Comparison of ENCODE assay signal across 13 cellular contexts in genomic region chr6:29617782-29618557, GRCh38. TPM values are rescaled to one million over a fixed set of nuclear protein-coding genes. Genes with fewer than 3 reads are reported as not detected.
DNase-seq lines count a peak whose midpoint lies in the region; ATAC-seq and TF ChIP-seq lines count a peak whose summit lies in the region.
"Had no signal": no experiment of that assay in that cellular context is flagged by ENCODE, and none has a peak within 500 bp of the region (broad histone marks: within the 10 kb centered on the region; RNA-seq: fewer than 3 reads in every experiment).

No MANE protein-coding gene starts in this region.

- peaks cover 4% of the 10 kb centered on the region for H3K27me3 Mint-ChIP-seq in glutamatergic neuron (ENCODE audit: unreplicated experiment)
- no peaks in the 10 kb centered on the region for H3K27me3 Mint-ChIP-seq in activated T-helper 17 cell treated with anti-CD3 and anti-CD28 coated beads, Interleukin-2, amount 50 U/mL, for 72 hours
- H3K27me3 Mint-ChIP-seq: CD4-positive, CD25-positive, alpha-beta regulatory T cell; dendritic cell treated with granulocyte-macrophage colony-stimulating factor and Interleukin-4, amounts not matched to agents 40 ng/mL and 50 ng/mL, for 4 days had no signal

- H3K36me3 ChIP-seq in SK-N-SH (replicated peaks in 1 of 2; ENCODE audit: control insufficient read depth in 1 of 2, insufficient read depth in 2 of 2, low read length in 1 of 2) = peaks cover 27 to 67% of the 10 kb centered on the region in 2 experiments

- no peak for TF ChIP-seq EP300 in SK-N-SH (IDR thresholded peaks at IDR 0.05; ENCODE audit: borderline replicate concordance in 1 of 2, low read depth in 1 of 2, low read length in 1 of 2)

- H4K20me1 ChIP-seq in SK-N-SH (ENCODE audit: insufficient read depth) = no peaks in the 10 kb centered on the region

- H3F3A ChIP-seq in SK-N-SH (replicated peaks; ENCODE audit: insufficient read depth) = no peaks in the 10 kb centered on the region

- peaks cover 26% of the 10 kb centered on the region for H3K36me3 Mint-ChIP-seq in glutamatergic neuron (ENCODE audit: unreplicated experiment)
- H3K36me3 Mint-ChIP-seq in activated T-helper 17 cell treated with anti-CD3 and anti-CD28 coated beads, Interleukin-2, amount 50 U/mL, for 72 hours (ENCODE audit: low read depth) = peaks cover 83% of the 10 kb centered on the region

- H2AFZ ChIP-seq in SK-N-SH (ENCODE audit: low read depth) = no peak overlapping the region

- H3K4me3 Mint-ChIP-seq in glutamatergic neuron (ENCODE audit: unreplicated experiment) = no peak overlapping the region
- no peak overlapping the region for H3K4me3 Mint-ChIP-seq in activated T-helper 17 cell treated with anti-CD3 and anti-CD28 coated beads, Interleukin-2, amount 50 U/mL, for 72 hours
- H3K4me3 Mint-ChIP-seq: activated naive CD8-positive, alpha-beta T cell treated with anti-CD3 and anti-CD28 coated beads, Interleukin-2, amount 10 ng/mL, durations not matched to agents 7 days and 5 days; CD4-positive, CD25-positive, alpha-beta regulatory T cell; dendritic cell treated with granulocyte-macrophage colony-stimulating factor and Interleukin-4, amounts not matched to agents 40 ng/mL and 50 ng/mL, for 4 days had no signal

- no peak overlapping the region for H3K9ac ChIP-seq in SK-N-SH

- H3K4me3 ChIP-seq in AG04449 (ENCODE audit: low read depth, low read length) (no peak overlapping the region), SK-N-SH (ENCODE audit: low read depth in 2 of 2, low read length in 1 of 2) (no peak overlapping the region)
- H3K4me3 ChIP-seq: gastroesophageal sphincter had no signal

- CTCF ChIA-PET in AG04449 (lab: Yijun Ruan, JAX) = interaction anchor here (0.6 to 0.9 kb wide), 2 partner anchors 12 to 29 kb away, joined by 3 read pairs; no protein-coding TSS in a partner anchor
- CTCF ChIA-PET in SK-N-SH (lab: Yijun Ruan, JAX) = interaction anchor here (0.7 to 2.0 kb wide), 3 partner anchors 10 to 806 kb away, joined by 3 to 12 read pairs (median 3); no protein-coding TSS in a partner anchor

- peak; percentile 49 for ATAC-seq in GM19372 (IDR thresholded peaks at IDR 0.05; ENCODE audit: low read depth, unreplicated experiment)
- no peak for ATAC-seq in activated T-helper 17 cell treated with anti-CD3 and anti-CD28 coated beads, Interleukin-2, amount 50 U/mL, for 72 hours (replicated peaks)
- ATAC-seq in HG03108 (IDR thresholded peaks at IDR 0.05; ENCODE audit: unreplicated experiment) = no peak
- ATAC-seq: gastroesophageal sphincter had no signal

- DNase-seq in AG04449 (ENCODE audit: low read depth, low spot score) (no peak), SK-N-SH (peak; percentile 34), glutamatergic neuron (no peak), C1 segment of cervical spinal cord (lab: John Stamatoyannopoulos, UW) (no peak), SW 1271 (lab: John Stamatoyannopoulos, UW) (no peak)
- DNase-seq: activated naive CD8-positive, alpha-beta T cell treated with anti-CD3 and anti-CD28 coated beads, Interleukin-2, amount 10 ng/mL, durations not matched to agents 7 days and 5 days; NCI-H1436 treated with DMSO at 0.1 percent for 48 hours had no signal

- H3K79me2 ChIP-seq in SK-N-SH (ENCODE audit: insufficient read depth) = no peaks in the 10 kb centered on the region

- H3K9me3 Mint-ChIP-seq in glutamatergic neuron (ENCODE audit: unreplicated experiment) = peaks cover 10% of the 10 kb centered on the region
- no peaks in the 10 kb centered on the region for H3K9me3 Mint-ChIP-seq in activated T-helper 17 cell treated with anti-CD3 and anti-CD28 coated beads, Interleukin-2, amount 50 U/mL, for 72 hours
- H3K9me3 Mint-ChIP-seq: activated naive CD8-positive, alpha-beta T cell treated with anti-CD3 and anti-CD28 coated beads, Interleukin-2, amount 10 ng/mL, durations not matched to agents 7 days and 5 days; CD4-positive, CD25-positive, alpha-beta regulatory T cell; dendritic cell treated with granulocyte-macrophage colony-stimulating factor and Interleukin-4, amounts not matched to agents 40 ng/mL and 50 ng/mL, for 4 days had no signal

- POLR2A ChIA-PET in AG04449 (lab: Yijun Ruan, JAX) = no interaction called here
- POLR2A ChIA-PET in SK-N-SH (lab: Yijun Ruan, JAX) = no interaction called here

- peak; percentile 7 for TF ChIP-seq CTCF in AG04449 (IDR thresholded peaks at IDR 0.05; ENCODE audit: insufficient read depth, low read length, missing control alignments)
- TF ChIP-seq CTCF in SK-N-SH (IDR thresholded peaks at IDR 0.05) = no peak
- peak; percentile 12 for TF ChIP-seq CTCF in glutamatergic neuron (IDR thresholded peaks at IDR 0.05; ENCODE audit: partially characterized antibody, unreplicated experiment)

- no peak overlapping the region for H3K27ac Mint-ChIP-seq in glutamatergic neuron (ENCODE audit: unreplicated experiment)
- no peak overlapping the region for H3K27ac Mint-ChIP-seq in activated T-helper 17 cell treated with anti-CD3 and anti-CD28 coated beads, Interleukin-2, amount 50 U/mL, for 72 hours
- H3K27ac Mint-ChIP-seq: activated naive CD8-positive, alpha-beta T cell treated with anti-CD3 and anti-CD28 coated beads, Interleukin-2, amount 10 ng/mL, durations not matched to agents 7 days and 5 days; CD4-positive, CD25-positive, alpha-beta regulatory T cell; dendritic cell treated with granulocyte-macrophage colony-stimulating factor and Interleukin-4, amounts not matched to agents 40 ng/mL and 50 ng/mL, for 4 days had no signal

- H3K27me3 ChIP-seq in SK-N-SH (ENCODE audit: insufficient read depth) = no peaks in the 10 kb centered on the region
- H3K27me3 ChIP-seq: gastroesophageal sphincter had no signal

- H3K4me1 ChIP-seq in SK-N-SH (ENCODE audit: control insufficient read depth in 1 of 2, insufficient read depth in 2 of 2, low read depth in 1 of 2, low read length in 1 of 2) = no peaks in the 10 kb centered on the region
- H3K4me1 ChIP-seq: gastroesophageal sphincter had no signal

- no peaks in the 10 kb centered on the region for H3K9me2 ChIP-seq in SK-N-SH

- H3K4me1 Mint-ChIP-seq in glutamatergic neuron (ENCODE audit: low read depth, unreplicated experiment) = peaks cover 6% of the 10 kb centered on the region
- H3K4me1 Mint-ChIP-seq in activated T-helper 17 cell treated with anti-CD3 and anti-CD28 coated beads, Interleukin-2, amount 50 U/mL, for 72 hours = no peaks in the 10 kb centered on the region
- H3K4me1 Mint-ChIP-seq: activated naive CD8-positive, alpha-beta T cell treated with anti-CD3 and anti-CD28 coated beads, Interleukin-2, amount 10 ng/mL, durations not matched to agents 7 days and 5 days; CD4-positive, CD25-positive, alpha-beta regulatory T cell had no signal

- H3K4me2 ChIP-seq in SK-N-SH = no peak overlapping the region

- no peak overlapping the region for H3K27ac ChIP-seq in SK-N-SH (ENCODE audit: low read depth in 2 of 2, low read length in 1 of 2)
- H3K27ac ChIP-seq: gastroesophageal sphincter had no signal

- WGBS in SK-N-SH (ENCODE audit: low lambda C conversion rate) = 93% methylated on average over 8 of the region's 8 CpGs

- no peaks in the 10 kb centered on the region for H3K9me3 ChIP-seq in SK-N-SH
- H3K9me3 ChIP-seq: gastroesophageal sphincter had no signal

- no peak for TF ChIP-seq RAD21 in SK-N-SH (IDR thresholded peaks at IDR 0.05; ENCODE audit: low read length)

TF ChIP-seq in SK-N-SH, 30 proteins besides CTCF, POLR2A, EP300 and RAD21:
- no peak for TF ChIP-seq SIN3A (IDR thresholded peaks at IDR 0.05; ENCODE audit: borderline replicate concordance, low read depth, low read length)
- no peak for TF ChIP-seq TCF12 (IDR thresholded peaks at IDR 0.05)
- no peak for TF ChIP-seq RCOR1 (IDR thresholded peaks at IDR 0.05; ENCODE audit: low read length)
- no peak for TF ChIP-seq YY1 (IDR thresholded peaks at IDR 0.05; ENCODE audit: low read depth)
- no peak for TF ChIP-seq CHD2 (IDR thresholded peaks at IDR 0.05; ENCODE audit: low read length, partially characterized antibody)
- no peak for TF ChIP-seq RFX5 (IDR thresholded peaks at IDR 0.05; ENCODE audit: low read length)

RNA-seq across cellular contexts. Expression of gene GABBR1, which starts 15.0 kb away (rescaled TPM):
- 26.8 and 33.8 TPM in 2 replicates for polyA plus RNA-seq in SK-N-SH (2012; rRNA removed)
- polyA plus RNA-seq in SK-N-SH (2012; cell fraction: cytosol; rRNA removed) = 8.1 and 9.5 TPM in 2 replicates
- 258 and 287 TPM in 2 replicates for polyA plus RNA-seq in SK-N-SH (2012; cell fraction: nucleus; rRNA removed)
- total RNA-seq in glutamatergic neuron (ENCODE audit: unreplicated experiment) = 158 TPM
- 10 to 100 TPM; 19.3 to 46.1 TPM for total RNA-seq in activated T-helper 17 cell treated with anti-CD3 and anti-CD28 coated beads, Interleukin-2, amount 50 U/mL, for 72 hours

RNA-seq across cellular contexts. Expression of gene OR2H2, which starts 33.0 kb away (rescaled TPM):
- polyA plus RNA-seq in SK-N-SH (2012; rRNA removed) = not detected in 2 replicates
- not detected in 2 replicates for polyA plus RNA-seq in SK-N-SH (2012; cell fraction: cytosol; rRNA removed)
- not detected in 2 replicates for polyA plus RNA-seq in SK-N-SH (2012; cell fraction: nucleus; rRNA removed)
- not detected for total RNA-seq in glutamatergic neuron (ENCODE audit: unreplicated experiment)
- total RNA-seq in activated T-helper 17 cell treated with anti-CD3 and anti-CD28 coated beads, Interleukin-2, amount 50 U/mL, for 72 hours = not detected
- total RNA-seq: activated naive CD8-positive, alpha-beta T cell treated with anti-CD3 and anti-CD28 coated beads, Interleukin-2, amount 10 ng/mL, durations not matched to agents 7 days and 5 days; CD4-positive, CD25-positive, alpha-beta regulatory T cell; gastroesophageal sphincter had no signal
- polyA plus RNA-seq: CD4-positive, CD25-positive, alpha-beta regulatory T cell had no signal

RNA-seq across cellular contexts. Expression of gene MOG, which starts 38.9 kb away (rescaled TPM):
- polyA plus RNA-seq in SK-N-SH (2012; rRNA removed) = not detected in 2 replicates
- not detected in 2 replicates for polyA plus RNA-seq in SK-N-SH (2012; cell fraction: cytosol; rRNA removed)
- polyA plus RNA-seq in SK-N-SH (2012; cell fraction: nucleus; rRNA removed) = not detected in 2 replicates
- total RNA-seq in glutamatergic neuron (ENCODE audit: unreplicated experiment) = not detected
- total RNA-seq in activated T-helper 17 cell treated with anti-CD3 and anti-CD28 coated beads, Interleukin-2, amount 50 U/mL, for 72 hours = not detected
- total RNA-seq: activated naive CD8-positive, alpha-beta T cell treated with anti-CD3 and anti-CD28 coated beads, Interleukin-2, amount 10 ng/mL, durations not matched to agents 7 days and 5 days; CD4-positive, CD25-positive, alpha-beta regulatory T cell; gastroesophageal sphincter had no signal
- polyA plus RNA-seq: CD4-positive, CD25-positive, alpha-beta regulatory T cell had no signal

RNA-seq across cellular contexts. Expression of gene UBD, which starts 58.4 kb away (rescaled TPM):
- not detected in 2 replicates for polyA plus RNA-seq in SK-N-SH (2012; rRNA removed)
- not detected in 2 replicates for polyA plus RNA-seq in SK-N-SH (2012; cell fraction: cytosol; rRNA removed)
- polyA plus RNA-seq in SK-N-SH (2012; cell fraction: nucleus; rRNA removed) = not detected in 2 replicates
- not detected for total RNA-seq in glutamatergic neuron (ENCODE audit: unreplicated experiment)
- 1 to 10 TPM in 1 of 2 donors, under 1 TPM in 1; 0.84 to 3.7 TPM for total RNA-seq in activated T-helper 17 cell treated with anti-CD3 and anti-CD28 coated beads, Interleukin-2, amount 50 U/mL, for 72 hours
- total RNA-seq: activated naive CD8-positive, alpha-beta T cell treated with anti-CD3 and anti-CD28 coated beads, Interleukin-2, amount 10 ng/mL, durations not matched to agents 7 days and 5 days; CD4-positive, CD25-positive, alpha-beta regulatory T cell had no signal
- polyA plus RNA-seq: CD4-positive, CD25-positive, alpha-beta regulatory T cell had no signal
